Comparison of ENCODE assay signal across 26 cellular contexts in genomic region chr2:68453761-68454360, GRCh38. TPM values are rescaled to one million over a fixed set of nuclear protein-coding genes. Genes with fewer than 3 reads are reported as not detected.
DNase-seq lines count a peak whose midpoint lies in the region; ATAC-seq, FAIRE-seq and TF ChIP-seq lines count a peak whose summit lies in the region.
"Had no signal": no experiment of that assay in that cellular context is flagged by ENCODE, and none has a peak within 500 bp of the region (broad histone marks: within the 10 kb centered on the region; RNA-seq: fewer than 3 reads in every experiment).

No MANE protein-coding gene starts in this region.

- no peaks in the 10 kb centered on the region for H3K36me3 ChIP-seq in PC-3 (ENCODE audit: low read depth, low read length)
- no peaks in the 10 kb centered on the region for H3K36me3 ChIP-seq in keratinocyte (ENCODE audit: control insufficient read depth in 2 of 2, extremely low read depth in 1 of 2, insufficient read depth in 2 of 2, low read length in 2 of 2)
- H3K36me3 ChIP-seq: BLaER1, esophagus muscularis mucosa, tibial nerve had no signal

- H3K27ac Mint-ChIP-seq in natural killer cell = peak overlapping the region; percentile 19 to 82
- peak overlapping the region in 1 of 2 donors; percentile 10 for H3K27ac Mint-ChIP-seq in natural killer cell treated with Interleukin-12 subunit alpha and Interleukin-12 subunit beta and Interleukin-15 and Interleukin-18, amount 100 ng/mL, for 72 hours
- H3K27ac Mint-ChIP-seq: activated T-helper 2 cell treated with anti-CD3 and anti-CD28 coated beads, Interferon-gamma antibody, Interleukin-2, Interleukin-4, amounts not matched to agents 10 μg/mL and 5 μg/mL and 100 μg/mL, durations not matched to agents 14 hours and 24 hours and 36 hours had no signal

- CTCF ChIA-PET in PC-3 (lab: Charles Lee) = no interaction called here

- H3K4me2 ChIP-seq in PC-3 (ENCODE audit: low read length) = peak overlapping the region; percentile 40; the same call in 1 of the 2 replicates
- H3K4me2 ChIP-seq in keratinocyte (ENCODE audit: control insufficient read depth, extremely low read depth, insufficient read depth, low read depth, low read length) = no peak overlapping the region
- H3K4me2 ChIP-seq: BLaER1 had no signal

- DNase-seq in natural killer cell = no peak
- DNase-seq in natural killer cell treated with Interleukin-12 subunit alpha and Interleukin-12 subunit beta and Interleukin-15 and Interleukin-18, amount 100 ng/mL, for 72 hours (ENCODE audit: low spot score) = no peak
- DNase-seq in PC-3 = no peak
- no peak for DNase-seq in keratinocyte (ENCODE audit: low read depth, low spot score)
- DNase-seq in hippocampal formation (lab: John Stamatoyannopoulos, UW) = no peak
- no peak for DNase-seq in stimulated activated CD4-positive, alpha-beta T cell treated with anti-CD3 and anti-CD28 coated beads, Interleukin-2, amount 100 ng/mL, for 48 hours
- no peak for DNase-seq in COLO829 (ENCODE audit: low spot score)
- DNase-seq: ACHN; activated CD4-positive, alpha-beta T cell treated with anti-CD3 and anti-CD28 coated beads for 48 hours; dermis blood vessel endothelial cell; foreskin melanocyte; KBM-7; MM.1S; NCI-H1417; NCI-H2081; NCI-H2227 treated with DMSO at 0.1 percent for 48 hours; NCI-H774; nucleus accumbens had no signal

- H3K9me1 ChIP-seq in keratinocyte (ENCODE audit: control insufficient read depth, extremely low read depth, insufficient read depth, low read length) = no peaks in the 10 kb centered on the region

- H3K9ac ChIP-seq in PC-3 (ENCODE audit: low read length) = no peak overlapping the region
- no peak overlapping the region for H3K9ac ChIP-seq in keratinocyte (ENCODE audit: control insufficient read depth, extremely low read depth, insufficient read depth, low read length)
- H3K9ac ChIP-seq: BLaER1 had no signal

- H3K9me2 ChIP-seq in PC-3 (replicated peaks; ENCODE audit: low read length) = no peaks in the 10 kb centered on the region

- peak overlapping the region; percentile 18 for H3K4me3 Mint-ChIP-seq in natural killer cell
- no peak overlapping the region for H3K4me3 Mint-ChIP-seq in natural killer cell treated with Interleukin-12 subunit alpha and Interleukin-12 subunit beta and Interleukin-15 and Interleukin-18, amount 100 ng/mL, for 72 hours
- H3K4me3 Mint-ChIP-seq: central memory CD8-positive, alpha-beta T cell had no signal

- H3K9me3 Mint-ChIP-seq in natural killer cell = no peaks in the 10 kb centered on the region
- H3K9me3 Mint-ChIP-seq in natural killer cell treated with Interleukin-12 subunit alpha and Interleukin-12 subunit beta and Interleukin-15 and Interleukin-18, amount 100 ng/mL, for 72 hours = no peaks in the 10 kb centered on the region
- H3K9me3 Mint-ChIP-seq: activated T-helper 2 cell treated with anti-CD3 and anti-CD28 coated beads, Interferon-gamma antibody, Interleukin-2, Interleukin-4, amounts not matched to agents 10 μg/mL and 5 μg/mL and 100 μg/mL, durations not matched to agents 14 hours and 24 hours and 36 hours; central memory CD8-positive, alpha-beta T cell had no signal

- peaks cover 9 to 18% of the 10 kb centered on the region in 2 donors for H3K4me1 Mint-ChIP-seq in natural killer cell
- H3K4me1 Mint-ChIP-seq in natural killer cell treated with Interleukin-12 subunit alpha and Interleukin-12 subunit beta and Interleukin-15 and Interleukin-18, amount 100 ng/mL, for 72 hours (ENCODE audit: low read depth in 2 of 2) = peaks cover 6 to 18% of the 10 kb centered on the region in 2 donors

- H3K79me2 ChIP-seq in PC-3 (ENCODE audit: low read length) = no peaks in the 10 kb centered on the region
- no peaks in the 10 kb centered on the region for H3K79me2 ChIP-seq in keratinocyte (ENCODE audit: control insufficient read depth, insufficient read depth, low read length)

- no peaks in the 10 kb centered on the region for H3F3A ChIP-seq in PC-3 (ENCODE audit: low read length, unreplicated experiment)

- H3K9me3 ChIP-seq in PC-3 (ENCODE audit: low read length) = no peaks in the 10 kb centered on the region
- no peaks in the 10 kb centered on the region for H3K9me3 ChIP-seq in keratinocyte (ENCODE audit: control insufficient read depth, low read depth, low read length)
- H3K9me3 ChIP-seq: esophagus muscularis mucosa had no signal

- H3K27me3 ChIP-seq in PC-3 (ENCODE audit: low read length) (no peaks in the 10 kb centered on the region), keratinocyte (ENCODE audit: control insufficient read depth, extremely low read depth, insufficient read depth, low read length) (no peaks in the 10 kb centered on the region)
- H3K27me3 ChIP-seq: BLaER1, esophagus muscularis mucosa, tibial nerve had no signal

- no peaks in the 10 kb centered on the region for H3K36me3 Mint-ChIP-seq in natural killer cell
- H3K36me3 Mint-ChIP-seq in natural killer cell treated with Interleukin-12 subunit alpha and Interleukin-12 subunit beta and Interleukin-15 and Interleukin-18, amount 100 ng/mL, for 72 hours = no peaks in the 10 kb centered on the region

- no peaks in the 10 kb centered on the region for H3K27me3 Mint-ChIP-seq in natural killer cell (ENCODE audit: low read depth in 2 of 2)
- H3K27me3 Mint-ChIP-seq in natural killer cell treated with Interleukin-12 subunit alpha and Interleukin-12 subunit beta and Interleukin-15 and Interleukin-18, amount 100 ng/mL, for 72 hours = no peaks in the 10 kb centered on the region
- H3K27me3 Mint-ChIP-seq: central memory CD8-positive, alpha-beta T cell had no signal

- FAIRE-seq in keratinocyte (lab: Jason Lieb, UNC) = no peak
- FAIRE-seq: HTR-8/SVneo had no signal

- H4K20me1 ChIP-seq in PC-3 (ENCODE audit: low read length) (no peaks in the 10 kb centered on the region), keratinocyte (ENCODE audit: control insufficient read depth, extremely low read depth, insufficient read depth, low read length) (no peaks in the 10 kb centered on the region)
- H4K20me1 ChIP-seq: BLaER1 had no signal

- no peak for TF ChIP-seq CTCF in natural killer cell (IDR thresholded peaks at IDR 0.05)
- TF ChIP-seq CTCF in PC-3 (conservative IDR thresholded peaks at IDR 0.05; ENCODE audit: low read depth, low read length) = no peak
- no peak for TF ChIP-seq CTCF in keratinocyte (optimal IDR thresholded peaks at IDR 0.05 in 1 of 3, IDR thresholded peaks at IDR 0.05 in 1 of 3, conservative IDR thresholded peaks at IDR 0.05 in 1 of 3; ENCODE audit: extremely low read depth in 1 of 3, insufficient read depth in 2 of 3, low read length in 3 of 3)

- POLR2A ChIA-PET in PC-3 (lab: Charles Lee; ENCODE audit: unreplicated experiment) = no interaction called here

- H3K4me1 ChIP-seq in PC-3 (ENCODE audit: insufficient read depth, low read length) (peaks cover 26% of the 10 kb centered on the region), keratinocyte (ENCODE audit: control insufficient read depth, extremely low read depth, insufficient read depth, low read length) (peaks cover 4% of the 10 kb centered on the region)
- H3K4me1 ChIP-seq: BLaER1, esophagus muscularis mucosa, tibial nerve had no signal

- dilution Hi-C loops in keratinocyte (cut with MboI; ENCODE audit: extremely low pct_ligation_motif_present, low sequenced_read_pairs) = no loop called here

- BruUV-seq in PC-3 (replicated peaks; lab: Mats Ljungman, UMichigan) = no TSS peak

- peak in 2 of 3 donors; percentile 16 to 28 for ATAC-seq in natural killer cell
- no peak for ATAC-seq in natural killer cell treated with Interleukin-12 subunit alpha and Interleukin-12 subunit beta and Interleukin-15 and Interleukin-18, amount 100 ng/mL, for 72 hours
- ATAC-seq in PC-3 = no peak
- ATAC-seq in GM21737 (IDR thresholded peaks at IDR 0.05; ENCODE audit: unreplicated experiment) = no peak

- intact Hi-C loops in natural killer cell (cut with micrococcal nuclease) = no loop called here
- intact Hi-C loops in PC-3 (cut with micrococcal nuclease) = no loop called here

- no peak overlapping the region for H3K4me3 ChIP-seq in PC-3 (ENCODE audit: low read length)
- no peak overlapping the region for H3K4me3 ChIP-seq in keratinocyte (ENCODE audit: control insufficient read depth in 2 of 3, extremely low read depth in 1 of 3, insufficient read depth in 2 of 3, low read depth in 1 of 3, low read length in 3 of 3)
- H3K4me3 ChIP-seq: BLaER1, esophagus muscularis mucosa, tibial nerve had no signal

- H3K27ac ChIP-seq in PC-3 (ENCODE audit: low read length) (no peak overlapping the region), keratinocyte (ENCODE audit: control insufficient read depth, insufficient read depth, low read length) (no peak overlapping the region)
- H3K27ac ChIP-seq: BLaER1, esophagus muscularis mucosa, tibial nerve, VCaP had no signal

- H2AFZ ChIP-seq in PC-3 (ENCODE audit: low read length) (no peak overlapping the region), keratinocyte (ENCODE audit: control insufficient read depth, low read length) (peak overlapping the region; percentile 13)

RNA-seq across cellular contexts. Expression of gene FBXO48, which starts 13.2 kb away (rescaled TPM):
- total RNA-seq in natural killer cell = 1 to 10 TPM in 2 of 3 donors, under 1 TPM in 1; 0.96 to 1.3 (median 1.1) TPM
- total RNA-seq in natural killer cell treated with Interleukin-12 subunit alpha and Interleukin-12 subunit beta and Interleukin-15 and Interleukin-18, amount 100 ng/mL, for 72 hours = 1 to 10 TPM; 1.8 to 2.5 TPM
- 0.52 and 0.91 TPM in 2 replicates for total RNA-seq in PC-3 (2014; rRNA removed)
- 0.85 to 1.9 TPM (median 1.0 TPM) in 3 replicates for polyA plus RNA-seq in keratinocyte
- 0.29 TPM for polyA plus RNA-seq in keratinocyte (2011; ENCODE audit: low read depth)
- polyA plus RNA-seq in keratinocyte (2011; cell fraction: cytosol; rRNA removed) = 0.55 and 1.0 TPM in 2 replicates
- polyA plus RNA-seq in keratinocyte (2011; cell fraction: nucleus; rRNA removed) = 1.3 and 1.4 TPM in 2 replicates
- polyA plus RNA-seq in keratinocyte (2012; ENCODE audit: low replicate concordance) = 0.64 and 0.86 TPM in 2 replicates
- 0.72 to 2.0 TPM (median 1.3 TPM) in 3 replicates for polyA minus RNA-seq in keratinocyte
- 0.58 TPM for polyA minus RNA-seq in keratinocyte (2011; cell fraction: cytosol; rRNA and poly(A)+ RNA removed)
- 0.63 and 1.3 TPM in 2 replicates for polyA minus RNA-seq in keratinocyte (2011; cell fraction: nucleus; rRNA and poly(A)+ RNA removed)

RNA-seq across cellular contexts. Expression of gene APLF, which starts 13.5 kb away (rescaled TPM):
- total RNA-seq in natural killer cell (1 to 10 TPM; 2.2 to 4.3 (median 3.8) TPM), PC-3 (2014; rRNA removed) (0.69 and 2.4 TPM in 2 replicates)
- 1 to 10 TPM; 2.0 to 3.2 TPM for total RNA-seq in natural killer cell treated with Interleukin-12 subunit alpha and Interleukin-12 subunit beta and Interleukin-15 and Interleukin-18, amount 100 ng/mL, for 72 hours
- 1.6 to 3.0 TPM (median 2.3 TPM) in 3 replicates for polyA plus RNA-seq in keratinocyte
- polyA plus RNA-seq in keratinocyte (2011; ENCODE audit: low read depth) = 5.1 TPM
- polyA plus RNA-seq in keratinocyte (2011; cell fraction: cytosol; rRNA removed) = 1.8 and 3.2 TPM in 2 replicates
- 2.9 and 3.5 TPM in 2 replicates for polyA plus RNA-seq in keratinocyte (2011; cell fraction: nucleus; rRNA removed)
- polyA plus RNA-seq in keratinocyte (2012; ENCODE audit: low replicate concordance) = 1.2 and 2.3 TPM in 2 replicates
- polyA minus RNA-seq in keratinocyte = 0.95 to 4.4 TPM (median 3.1 TPM) in 3 replicates
- 2.7 TPM for polyA minus RNA-seq in keratinocyte (2011; cell fraction: cytosol; rRNA and poly(A)+ RNA removed)
- polyA minus RNA-seq in keratinocyte (2011; cell fraction: nucleus; rRNA and poly(A)+ RNA removed) = 3.8 and 4.8 TPM in 2 replicates

Comparison
In these comparisons a context has a peak if more than half of its experiments do, and no peak if none do; other contexts are left out.
1. ATAC-seq: peak in natural killer cell (2 of 3); none in natural killer cell treated with Interleukin-12 subunit alpha and Interleukin-12 subunit beta and Interleukin-15 and Interleukin-18, amount 100 ng/mL, for 72 hours (0 of 2), PC-3 (single experiment) and GM21737 (single experiment).